ENCODE assay signal across 24 cellular contexts in genomic region chr11:70834984-70835560, GRCh38.
"Had no signal": no experiment of that assay in that cellular context is flagged by ENCODE, and none has a peak within 500 bp of the region (broad histone marks: within the 10 kb centered on the region; RNA-seq: fewer than 3 reads in every experiment).

No MANE protein-coding gene starts in this region.

- H3K36me3 ChIP-seq: left ventricle myocardium inferior, ovary, prostate gland, spleen, upper lobe of left lung had no signal

- DNase-seq: activated B cell treated with CpG ODN at 0.5 μM for 24 hours; activated CD4-positive, alpha-beta T cell treated with anti-CD3 and anti-CD28 coated beads for 36 hours; activated CD4-positive, alpha-beta T cell treated with anti-CD3 and anti-CD28 coated beads, Interleukin-2, amount 50 U/mL, for 4 hours; activated CD8-positive, alpha-beta memory T cell treated with anti-CD3 and anti-CD28 coated beads for 24 hours; activated CD8-positive, alpha-beta memory T cell treated with anti-CD3 and anti-CD28 coated beads, Interleukin-2, amount 50 U/mL, for 4 hours; activated T-cell treated with anti-CD3 and anti-CD28 coated beads, Interleukin-2, amount 50 U/mL, for 24 hours; aorta; effector CD8-positive, alpha-beta T cell; foreskin keratinocyte; immature natural killer cell; left ventricle myocardium inferior; natural killer cell; ovary; spleen; stimulated activated CD4-positive, alpha-beta T cell treated with anti-CD3 and anti-CD28 coated beads, Interleukin-4, amount 100 ng/mL, for 1 hour; stimulated activated naive CD4-positive, alpha-beta T cell; T1000; testis had no signal

- H3K4me3 Mint-ChIP-seq: activated B cell treated with CpG ODN at 0.5 μM for 24 hours; activated CD4-positive, alpha-beta T cell treated with anti-CD3 and anti-CD28 coated beads for 36 hours; activated T-cell treated with anti-CD3 and anti-CD28 coated beads, Interleukin-2, amount 50 U/mL, for 24 hours; activated T-helper 17 cell treated with anti-CD3 and anti-CD28 coated beads, Interleukin-2, amount 50 U/mL, for 72 hours; brain; dendritic cell treated with granulocyte-macrophage colony-stimulating factor and Interleukin-4, amounts not matched to agents 40 ng/mL and 50 ng/mL, for 4 days; immature natural killer cell; natural killer cell had no signal

- H3K9me3 Mint-ChIP-seq: activated T-cell treated with anti-CD3 and anti-CD28 coated beads, Interleukin-2, amount 50 U/mL, for 24 hours; dendritic cell treated with granulocyte-macrophage colony-stimulating factor and Interleukin-4, amounts not matched to agents 40 ng/mL and 50 ng/mL, for 4 days; immature natural killer cell; natural killer cell had no signal

- H3K4me1 ChIP-seq: foreskin keratinocyte, left ventricle myocardium inferior, prostate gland, spleen, testis, upper lobe of left lung had no signal

- H3K4me1 Mint-ChIP-seq: activated B cell treated with CpG ODN at 0.5 μM for 24 hours; activated CD4-positive, alpha-beta T cell treated with anti-CD3 and anti-CD28 coated beads for 36 hours; activated T-helper 17 cell treated with anti-CD3 and anti-CD28 coated beads, Interleukin-2, amount 50 U/mL, for 72 hours; immature natural killer cell; natural killer cell had no signal

- H3K27me3 Mint-ChIP-seq: activated B cell treated with CpG ODN at 0.5 μM for 24 hours; activated T-cell treated with anti-CD3 and anti-CD28 coated beads, Interleukin-2, amount 50 U/mL, for 24 hours had no signal

- ATAC-seq: activated CD4-positive, alpha-beta T cell treated with anti-CD3 and anti-CD28 coated beads for 36 hours; activated naive CD4-positive, alpha-beta T cell treated with anti-CD3 and anti-CD28 coated beads, Interleukin-2, amount 50 U/mL, for 72 hours; activated T-helper 17 cell treated with anti-CD3 and anti-CD28 coated beads, Interleukin-2, amount 50 U/mL, for 72 hours; foreskin keratinocyte; natural killer cell had no signal

- H3K27ac Mint-ChIP-seq: activated B cell treated with CpG ODN at 0.5 μM for 24 hours; activated CD4-positive, alpha-beta T cell treated with anti-CD3 and anti-CD28 coated beads for 36 hours; activated naive CD4-positive, alpha-beta T cell treated with anti-CD3 and anti-CD28 coated beads, Interleukin-2, amount 50 U/mL, for 72 hours; activated T-cell treated with anti-CD3 and anti-CD28 coated beads, Interleukin-2, amount 50 U/mL, for 24 hours; activated T-helper 17 cell treated with anti-CD3 and anti-CD28 coated beads, Interleukin-2, amount 50 U/mL, for 72 hours; dendritic cell treated with granulocyte-macrophage colony-stimulating factor and Interleukin-4, amounts not matched to agents 40 ng/mL and 50 ng/mL, for 4 days; immature natural killer cell; natural killer cell had no signal

- H3K27ac ChIP-seq: foreskin keratinocyte, left ventricle myocardium inferior, ovary, prostate gland, spleen, testis, upper lobe of left lung had no signal

- H3K9me3 ChIP-seq: prostate gland, testis had no signal

- H3K27me3 ChIP-seq: foreskin keratinocyte, ovary, testis, upper lobe of left lung had no signal

- H3K36me3 Mint-ChIP-seq: activated naive CD4-positive, alpha-beta T cell treated with anti-CD3 and anti-CD28 coated beads, Interleukin-2, amount 50 U/mL, for 72 hours; immature natural killer cell; natural killer cell had no signal

- H3K4me3 ChIP-seq: left ventricle myocardium inferior, ovary, prostate gland, spleen, testis, upper lobe of left lung had no signal
